2 cellular contexts compared by ENCODE assay signal in genomic region chr1:51877434-51878306, GRCh38.
TF ChIP-seq lines count a peak whose summit lies in the region.

No MANE protein-coding gene starts in this region.

TF ChIP-seq in HEK293, 187 proteins besides CTCF, POLR2A, EP300 and RAD21 (continued from another document):
- TF ChIP-seq ZBTB11 (tag by site-specific recombination; conservative IDR thresholded peaks at IDR 0.05; ENCODE audit: low read depth) = no peak
- no peak for TF ChIP-seq PRDM1 (tag by site-specific recombination; IDR thresholded peaks at IDR 0.05)

TF ChIP-seq in SK-N-SH, 30 proteins besides CTCF, POLR2A, EP300 and RAD21 (continued from another document):
- TF ChIP-seq JUND (IDR thresholded peaks at IDR 0.05) (no peak), RCOR1 (IDR thresholded peaks at IDR 0.05; ENCODE audit: low read length) (no peak), RFX5 (IDR thresholded peaks at IDR 0.05; ENCODE audit: low read length) (no peak), MAX (IDR thresholded peaks at IDR 0.05; ENCODE audit: low read depth) (no peak), GATA2 (CRISPR knock-in tag; IDR thresholded peaks at IDR 0.05) (no peak), YY1 (IDR thresholded peaks at IDR 0.05; ENCODE audit: low read depth) (no peak), USF2 (IDR thresholded peaks at IDR 0.05; ENCODE audit: borderline replicate concordance, low read depth, low read length) (no peak), EZH2phosphoT487 (IDR thresholded peaks at IDR 0.05; ENCODE audit: borderline replicate concordance, low read depth) (no peak)
